8 cellular contexts compared by ENCODE assay signal in genomic region chr13:32314968-32315254, GRCh38. TPM values are rescaled to one million over a fixed set of nuclear protein-coding genes. Genes with fewer than 3 reads are reported as not detected.
DNase-seq lines count a peak whose midpoint lies in the region; ATAC-seq and TF ChIP-seq lines count a peak whose summit lies in the region.

No MANE protein-coding gene starts in this region.

- peaks cover 9% of the 10 kb centered on the region for H3K4me1 Mint-ChIP-seq in activated T-helper 17 cell treated with anti-CD3 and anti-CD28 coated beads, Interleukin-2, amount 50 U/mL, for 72 hours
- H3K4me1 Mint-ChIP-seq in osteocyte (ENCODE audit: unreplicated experiment): peaks cover 4% of the 10 kb centered on the region

- H3K4me1 ChIP-seq in foreskin keratinocyte (peaks cover 5% of the 10 kb centered on the region), vagina (peaks cover 6% of the 10 kb centered on the region)

- H3K9me3 Mint-ChIP-seq in activated T-helper 17 cell treated with anti-CD3 and anti-CD28 coated beads, Interleukin-2, amount 50 U/mL, for 72 hours: no peaks in the 10 kb centered on the region
- no peaks in the 10 kb centered on the region for H3K9me3 Mint-ChIP-seq in osteocyte (ENCODE audit: unreplicated experiment)

- no peak for TF ChIP-seq POLR2A in vagina (IDR thresholded peaks at IDR 0.05)

- H3K9me3 ChIP-seq in vagina: no peaks in the 10 kb centered on the region

- no peaks in the 10 kb centered on the region for H3K27me3 Mint-ChIP-seq in activated T-helper 17 cell treated with anti-CD3 and anti-CD28 coated beads, Interleukin-2, amount 50 U/mL, for 72 hours
- H3K27me3 Mint-ChIP-seq in osteocyte (ENCODE audit: unreplicated experiment): no peaks in the 10 kb centered on the region

- no peaks in the 10 kb centered on the region for H3K36me3 ChIP-seq in vagina

- peak overlapping the region; percentile 98 for H3K27ac Mint-ChIP-seq in activated T-helper 17 cell treated with anti-CD3 and anti-CD28 coated beads, Interleukin-2, amount 50 U/mL, for 72 hours
- H3K27ac Mint-ChIP-seq in osteocyte (ENCODE audit: unreplicated experiment): peak overlapping the region; percentile 99

- TF ChIP-seq CTCF in foreskin keratinocyte (conservative IDR thresholded peaks at IDR 0.05) (no peak), osteocyte (IDR thresholded peaks at IDR 0.05) (no peak), vagina (IDR thresholded peaks at IDR 0.05) (no peak)

- peak; percentile 27 for ATAC-seq in HG02870 (IDR thresholded peaks at IDR 0.05; ENCODE audit: unreplicated experiment)
- peak; percentile 69 for ATAC-seq in activated T-helper 17 cell treated with anti-CD3 and anti-CD28 coated beads, Interleukin-2, amount 50 U/mL, for 72 hours (replicated peaks)
- peak; percentile 47 for ATAC-seq in foreskin keratinocyte

- peak overlapping the region; percentile 96 for H3K4me3 Mint-ChIP-seq in activated T-helper 17 cell treated with anti-CD3 and anti-CD28 coated beads, Interleukin-2, amount 50 U/mL, for 72 hours
- peak overlapping the region; percentile 96 for H3K4me3 Mint-ChIP-seq in osteocyte (ENCODE audit: unreplicated experiment)

- peak overlapping the region; percentile 59 to 92 for H3K4me3 ChIP-seq in vagina

- H3K36me3 Mint-ChIP-seq in activated T-helper 17 cell treated with anti-CD3 and anti-CD28 coated beads, Interleukin-2, amount 50 U/mL, for 72 hours (ENCODE audit: low read depth): peaks cover 44% of the 10 kb centered on the region
- no peaks in the 10 kb centered on the region for H3K36me3 Mint-ChIP-seq in osteocyte (ENCODE audit: unreplicated experiment)

- DNase-seq in NCI-H82 (lab: John Stamatoyannopoulos, UW): peak; percentile 24
- no peak for DNase-seq in NCI-H82 treated with DMSO at 0.1 percent for 48 hours (lab: John Stamatoyannopoulos, UW; ENCODE audit: unreplicated experiment)
- peak; percentile 34 for DNase-seq in NCI-H69 (lab: John Stamatoyannopoulos, UW)
- DNase-seq in foreskin keratinocyte: no peak
- DNase-seq in osteocyte (ENCODE audit: extremely low spot score, unreplicated experiment): no peak
- DNase-seq in vagina (ENCODE audit: extremely low spot score in 2 of 2): peak in 1 of 2 donors; percentile 90

- H3K27ac ChIP-seq in foreskin keratinocyte: peak overlapping the region; percentile 92
- H3K27ac ChIP-seq in vagina: peak overlapping the region; percentile 95

- H3K27me3 ChIP-seq in foreskin keratinocyte (no peaks in the 10 kb centered on the region), vagina (no peaks in the 10 kb centered on the region)

- intact Hi-C loops in vagina (cut with DNase I): loop anchor here (10.0 kb wide), 1 partner anchor 410 kb away; no protein-coding TSS in a partner anchor

RNA-seq across cellular contexts. Expression of gene ZAR1L, which starts 0.3 kb away (rescaled TPM):
- total RNA-seq in activated T-helper 17 cell treated with anti-CD3 and anti-CD28 coated beads, Interleukin-2, amount 50 U/mL, for 72 hours: under 1 TPM in 1 of 2 donors, not detected in 1; 0.19 TPM
- total RNA-seq in foreskin keratinocyte (not detected in 2 replicates), osteocyte (not detected in 2 replicates), vagina (not detected)
- not detected in 2 replicates for polyA plus RNA-seq in foreskin keratinocyte

RNA-seq across cellular contexts. Expression of gene BRCA2, which starts 0.4 kb away (rescaled TPM):
- 10 to 100 TPM; 27.7 to 28.5 TPM for total RNA-seq in activated T-helper 17 cell treated with anti-CD3 and anti-CD28 coated beads, Interleukin-2, amount 50 U/mL, for 72 hours
- total RNA-seq in foreskin keratinocyte (14.1 and 15.2 TPM in 2 replicates), osteocyte (2.6 and 2.8 TPM in 2 replicates), vagina (3.9 TPM)
- 1.6 and 2.3 TPM in 2 replicates for polyA plus RNA-seq in foreskin keratinocyte

Comparison
In these comparisons a context has a peak if more than half of its experiments do, and no peak if none do; other contexts are left out.
1. DNase-seq: peak in NCI-H82 (single experiment) and NCI-H69 (single experiment); none in NCI-H82 treated with DMSO at 0.1 percent for 48 hours (single experiment), foreskin keratinocyte (0 of 2) and osteocyte (single experiment).
2. Peak in every context shown above with its lines, with median percentiles within 50 percentile points of each other: ATAC-seq.